In genomic region chr1:17053071-17053684, GRCh38 we compare ENCODE assay signal across 8 cellular contexts. TPM values are rescaled to one million over a fixed set of nuclear protein-coding genes. Genes with fewer than 3 reads are reported as not detected.
DNase-seq lines count a peak whose midpoint lies in the region; TF ChIP-seq lines count a peak whose summit lies in the region.

No MANE protein-coding gene starts in this region.

- no peaks in the 10 kb centered on the region for H3K9me3 ChIP-seq in testis

- H3K36me3 ChIP-seq in kidney epithelial cell (ENCODE audit: control insufficient read depth, insufficient read depth, low read length): no peaks in the 10 kb centered on the region
- no peaks in the 10 kb centered on the region for H3K36me3 ChIP-seq in testis (ENCODE audit: low read depth, missing control alignments)

- no peaks in the 10 kb centered on the region for H3K9me3 Mint-ChIP-seq in T-helper 1 cell treated with Interleukin-12 subunit alpha and Interleukin-12 subunit beta and Interleukin-4 antibody, amounts not matched to agents 30 μg/mL and 1 μg/mL, for 36 hours
- no peaks in the 10 kb centered on the region for H3K9me3 Mint-ChIP-seq in activated naive CD8-positive, alpha-beta T cell treated with anti-CD3 and anti-CD28 coated beads for 36 hours

- peaks cover 11% of the 10 kb centered on the region for H3K4me1 ChIP-seq in testis

- H3K27ac Mint-ChIP-seq in T-helper 1 cell treated with Interleukin-12 subunit alpha and Interleukin-12 subunit beta and Interleukin-4 antibody, amounts not matched to agents 30 μg/mL and 1 μg/mL, for 36 hours: peak overlapping the region; percentile 96
- H3K27ac Mint-ChIP-seq in activated naive CD8-positive, alpha-beta T cell treated with anti-CD3 and anti-CD28 coated beads for 36 hours: peak overlapping the region; percentile 95

- H3K36me3 Mint-ChIP-seq in T-helper 1 cell treated with Interleukin-12 subunit alpha and Interleukin-12 subunit beta and Interleukin-4 antibody, amounts not matched to agents 30 μg/mL and 1 μg/mL, for 36 hours (ENCODE audit: low read depth): peaks cover 1% of the 10 kb centered on the region
- H3K36me3 Mint-ChIP-seq in activated naive CD8-positive, alpha-beta T cell treated with anti-CD3 and anti-CD28 coated beads for 36 hours: peaks cover 5% of the 10 kb centered on the region

- peak overlapping the region; percentile 98 for H3K4me3 ChIP-seq in kidney epithelial cell (ENCODE audit: low read depth, low read length)
- H3K4me3 ChIP-seq in testis: peak overlapping the region; percentile 71 to 96

- H3K27ac ChIP-seq in testis: peak overlapping the region; percentile 88 to 93

- intact Hi-C loops in testis (cut with DNase I; ENCODE audit: low total_unique reads): no loop called here

- no peak for DNase-seq in T-helper 1 cell
- no peak for DNase-seq in activated naive CD8-positive, alpha-beta T cell treated with anti-CD3 and anti-CD28 coated beads for 36 hours
- no peak for DNase-seq in kidney epithelial cell (ENCODE audit: low read depth)
- no peak for DNase-seq in testis
- no peak for DNase-seq in kidney tubule cell (ENCODE audit: low spot score)
- no peak for DNase-seq in hepatic stellate cell (ENCODE audit: low spot score)
- no peak for DNase-seq in NOMO-1 treated with dmso at 0.1 percent for 144 hours (lab: John Stamatoyannopoulos, UW; ENCODE audit: unreplicated experiment)

- 4% methylated on average over 12 of the region's 12 CpGs for WGBS in testis, 2 donors

- no peak for TF ChIP-seq POLR2A in testis (IDR thresholded peaks at IDR 0.05)

- TF ChIP-seq CTCF in kidney epithelial cell (IDR thresholded peaks at IDR 0.05; ENCODE audit: insufficient read depth, low read length, poor library complexity, severe bottlenecking) (no peak), testis (IDR thresholded peaks at IDR 0.05) (no peak)

- H3K27me3 Mint-ChIP-seq in T-helper 1 cell treated with Interleukin-12 subunit alpha and Interleukin-12 subunit beta and Interleukin-4 antibody, amounts not matched to agents 30 μg/mL and 1 μg/mL, for 36 hours (ENCODE audit: low read depth): peaks cover 4% of the 10 kb centered on the region
- peaks cover 4% of the 10 kb centered on the region for H3K27me3 Mint-ChIP-seq in activated naive CD8-positive, alpha-beta T cell treated with anti-CD3 and anti-CD28 coated beads for 36 hours

- H3K27me3 ChIP-seq in kidney epithelial cell (ENCODE audit: control insufficient read depth, insufficient read depth, low read length) (no peaks in the 10 kb centered on the region), testis (no peaks in the 10 kb centered on the region)

- peak overlapping the region; percentile 98 for H3K4me3 Mint-ChIP-seq in T-helper 1 cell treated with Interleukin-12 subunit alpha and Interleukin-12 subunit beta and Interleukin-4 antibody, amounts not matched to agents 30 μg/mL and 1 μg/mL, for 36 hours
- peak overlapping the region; percentile 100 for H3K4me3 Mint-ChIP-seq in activated naive CD8-positive, alpha-beta T cell treated with anti-CD3 and anti-CD28 coated beads for 36 hours

- H3K4me1 Mint-ChIP-seq in T-helper 1 cell treated with Interleukin-12 subunit alpha and Interleukin-12 subunit beta and Interleukin-4 antibody, amounts not matched to agents 30 μg/mL and 1 μg/mL, for 36 hours (ENCODE audit: low read depth): peaks cover 22% of the 10 kb centered on the region
- H3K4me1 Mint-ChIP-seq in activated naive CD8-positive, alpha-beta T cell treated with anti-CD3 and anti-CD28 coated beads for 36 hours: peaks cover 24% of the 10 kb centered on the region

RNA-seq across cellular contexts. Expression of gene SDHB, which starts 0.7 kb away (rescaled TPM):
- 100 to 1,000 TPM; 144 to 171 TPM for total RNA-seq in activated naive CD8-positive, alpha-beta T cell treated with anti-CD3 and anti-CD28 coated beads for 36 hours
- total RNA-seq in kidney epithelial cell (109 and 122 TPM in 2 replicates), testis (100 to 1,000 TPM in 1 of 2 donors, 10 to 100 TPM in 1; 96.1 to 107 TPM)
- polyA plus RNA-seq in testis (ENCODE audit: insufficient read depth, low read depth, low replicate concordance): 160 TPM

RNA-seq across cellular contexts. Expression of gene ATP13A2, which starts 41.5 kb away (rescaled TPM):
- 10 to 100 TPM; 24.3 to 26.8 TPM for total RNA-seq in activated naive CD8-positive, alpha-beta T cell treated with anti-CD3 and anti-CD28 coated beads for 36 hours
- 74.1 and 107 TPM in 2 replicates for total RNA-seq in kidney epithelial cell
- 10 to 100 TPM; 42.4 to 45.6 TPM for total RNA-seq in testis
- polyA plus RNA-seq in testis (ENCODE audit: insufficient read depth, low read depth, low replicate concordance): 36.9 TPM
